ENCODE assay signal across 8 cellular contexts in the genomic region with DNA sequence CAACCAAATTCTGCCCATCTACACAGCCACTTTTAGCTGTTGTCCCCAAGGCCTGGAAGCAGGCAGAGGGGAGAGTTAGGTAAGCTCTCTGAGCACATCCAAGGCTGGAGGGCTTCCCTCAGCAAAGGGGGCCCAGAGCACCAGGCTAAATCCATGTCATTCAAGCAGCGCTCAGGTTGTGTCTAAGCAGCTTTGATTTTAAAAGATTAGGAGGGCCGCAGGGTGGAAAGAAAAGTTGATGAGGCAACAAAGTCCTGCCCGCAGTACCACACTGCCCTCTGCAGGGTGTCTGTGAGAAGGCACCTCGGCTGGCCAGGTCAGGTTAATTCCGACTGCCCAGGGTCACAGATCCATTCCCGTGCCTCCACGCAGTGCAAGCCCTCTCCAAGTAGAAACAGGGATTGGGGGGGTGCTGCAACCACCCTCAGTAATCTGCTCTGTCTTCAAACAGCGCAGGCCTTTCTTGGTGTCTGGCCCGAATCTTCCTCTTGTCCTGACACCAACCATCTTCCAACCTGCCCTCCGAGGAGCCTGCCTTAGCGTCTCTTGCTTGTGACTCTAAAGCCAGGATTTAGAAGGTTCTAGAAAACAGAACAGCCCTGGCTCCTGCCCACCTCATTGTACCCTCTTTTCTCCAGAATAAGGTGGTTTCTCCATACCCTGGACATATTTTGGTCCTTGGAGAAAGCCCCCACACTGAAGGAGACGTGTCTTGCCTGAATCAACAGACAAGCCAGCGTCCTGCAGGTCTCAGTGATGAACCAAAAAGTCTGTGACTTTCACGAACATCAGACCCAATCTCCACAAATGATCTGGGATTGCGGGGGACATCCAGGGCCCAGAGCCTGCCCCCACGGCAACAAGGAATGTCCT.
DNase-seq lines count a peak whose midpoint lies in the region; ATAC-seq and TF ChIP-seq lines count a peak whose summit lies in the region.

No MANE protein-coding gene starts in this region.

- peak; percentile 71 for DNase-seq in KBM-7
- peak; percentile 54 for DNase-seq in Panc1 (ENCODE audit: low read depth, low spot score)
- DNase-seq in activated T-cell treated with anti-CD3 and anti-CD28 coated beads, Interleukin-2, amount 50 U/mL, for 4 hours, result peak; percentile 64
- peak; percentile 49 for DNase-seq in fibroblast of gingiva (ENCODE audit: low read depth)
- DNase-seq in naive B cell, result peak; percentile 36
- DNase-seq in stimulated activated CD8-positive, alpha-beta memory T cell treated with anti-CD3 and anti-CD28 coated beads, Interleukin-7, amount 100 ng/mL, for 4 hours (ENCODE audit: low read depth in 2 of 2), result peak; percentile 30 to 34
- DNase-seq in GF-D8 (lab: John Stamatoyannopoulos, UW), result no peak

- no peak overlapping the region for H3K27ac ChIP-seq in Panc1 (ENCODE audit: low read length)

- CTCF ChIA-PET in Panc1 (lab: Charles Lee), result interaction anchor here (0.6 to 0.8 kb wide), 2 partner anchors 26 to 356 kb away, joined by 3 to 5 read pairs; no protein-coding TSS in a partner anchor

- intact Hi-C loops in Panc1 (cut with micrococcal nuclease; ENCODE audit: unreplicated experiment), result loop anchor here (1.0 to 10.0 kb wide), 2 partner anchors 199 to 1031 kb away; no protein-coding TSS in a partner anchor

- no peaks in the 10 kb centered on the region for H3K9me3 Mint-ChIP-seq in activated T-cell treated with anti-CD3 and anti-CD28 coated beads, Interleukin-2, amount 50 U/mL, for 4 hours
- no peaks in the 10 kb centered on the region for H3K9me3 Mint-ChIP-seq in naive B cell

- in situ Hi-C loops in KBM-7 (cut with MboI; ENCODE audit: low pct_unique_long_range_greater_than_20kb, low sequenced_read_pairs), result no loop called here
- in situ Hi-C loops in Panc1 (cut with HindIII; ENCODE audit: low pct_unique_long_range_greater_than_20kb, low sequenced_read_pairs), result no loop called here

- no peak overlapping the region for H3K4me3 ChIP-seq in Panc1 (ENCODE audit: low read depth in 2 of 2, low read length in 2 of 2)

- POLR2A ChIA-PET in Panc1 (lab: Charles Lee), result no interaction called here

- ATAC-seq in Panc1 (peak; percentile 86), naive B cell (ENCODE audit: low read depth in 2 of 2) (peak in 1 of 2 donors; percentile 27)
- ATAC-seq in activated T-cell treated with anti-CD3 and anti-CD28 coated beads, Interleukin-2, amount 50 U/mL, for 4 hours, result peak; percentile 69 to 81

- H3K27me3 ChIP-seq in Panc1 (ENCODE audit: control insufficient read depth, insufficient read depth, low read length), result peaks cover 3% of the 10 kb centered on the region; the same call in 1 of the 2 replicates

- BruUV-seq in Panc1 (replicated peaks; lab: Mats Ljungman, UMichigan), result no TSS peak

- peak; percentile 98 for TF ChIP-seq CTCF in GM12872 (IDR thresholded peaks at IDR 0.05; ENCODE audit: insufficient read depth, low read depth, low read length)
- peak; percentile 97 for TF ChIP-seq CTCF in Panc1 (IDR thresholded peaks at IDR 0.05)

- H3K4me1 Mint-ChIP-seq in activated T-cell treated with anti-CD3 and anti-CD28 coated beads, Interleukin-2, amount 50 U/mL, for 4 hours (ENCODE audit: low read depth), result no peaks in the 10 kb centered on the region
- peaks cover 0 to 2% (median 0%) of the 10 kb centered on the region in 3 donors for H3K4me1 Mint-ChIP-seq in naive B cell

- peaks cover 5% of the 10 kb centered on the region for H3K27me3 Mint-ChIP-seq in activated T-cell treated with anti-CD3 and anti-CD28 coated beads, Interleukin-2, amount 50 U/mL, for 4 hours (ENCODE audit: low read depth)
- peaks cover 11 to 63% (median 43%) of the 10 kb centered on the region in 3 donors for H3K27me3 Mint-ChIP-seq in naive B cell

- H3K9me3 ChIP-seq in Panc1 (ENCODE audit: control insufficient read depth, insufficient read depth, low read depth, low read length), result no peaks in the 10 kb centered on the region

- no peaks in the 10 kb centered on the region for H3K4me1 ChIP-seq in Panc1 (ENCODE audit: control insufficient read depth, insufficient read depth, low read length)

- no peak overlapping the region for H3K27ac Mint-ChIP-seq in naive B cell

- no peaks in the 10 kb centered on the region for H3K36me3 Mint-ChIP-seq in activated T-cell treated with anti-CD3 and anti-CD28 coated beads, Interleukin-2, amount 50 U/mL, for 4 hours (ENCODE audit: insufficient read depth)
- H3K36me3 Mint-ChIP-seq in naive B cell, result no peaks in the 10 kb centered on the region

- no peak overlapping the region for H3K4me3 Mint-ChIP-seq in activated T-cell treated with anti-CD3 and anti-CD28 coated beads, Interleukin-2, amount 50 U/mL, for 4 hours
- H3K4me3 Mint-ChIP-seq in naive B cell, result no peak overlapping the region

- H3K36me3 ChIP-seq in Panc1 (ENCODE audit: control insufficient read depth, insufficient read depth, low read length), result no peaks in the 10 kb centered on the region
